Comparison of ENCODE assay signal across 8 cellular contexts in the genomic region with DNA sequence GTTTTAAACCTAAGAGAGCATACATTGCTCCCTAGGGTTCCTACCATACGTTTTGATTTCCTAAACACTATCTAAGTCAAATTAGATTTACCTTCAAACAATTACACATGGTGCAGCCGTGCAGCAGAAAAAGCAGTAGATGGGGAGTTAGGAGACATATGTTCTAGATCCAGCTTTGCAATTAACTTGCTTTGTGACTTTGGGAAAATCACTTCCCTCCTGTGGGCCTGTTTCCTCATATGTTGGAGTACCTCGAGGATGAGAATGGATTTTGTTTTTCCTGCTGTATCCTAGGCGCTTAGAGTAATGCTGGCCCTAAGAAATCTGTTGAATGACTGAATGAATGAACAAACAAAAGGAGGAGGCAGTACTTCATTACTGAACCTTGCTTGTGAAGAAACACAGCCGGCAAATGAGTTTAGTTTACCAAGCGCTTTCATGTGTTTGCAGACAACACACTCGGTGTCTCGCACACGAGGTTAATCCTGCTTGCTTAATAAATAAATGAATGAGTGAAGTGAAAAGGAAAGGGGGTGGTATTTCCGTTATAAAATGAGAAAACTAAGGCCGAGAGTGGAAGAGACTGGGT. TPM values are rescaled to one million over a fixed set of nuclear protein-coding genes. Genes with fewer than 3 reads are reported as not detected.
DNase-seq lines count a peak whose midpoint lies in the region; ATAC-seq and TF ChIP-seq lines count a peak whose summit lies in the region.

No MANE protein-coding gene starts in this region.

- H3K36me3 Mint-ChIP-seq in CD4-positive, alpha-beta T cell (ENCODE audit: low read depth) = peaks cover 84% of the 10 kb centered on the region

- H3K36me3 ChIP-seq in SK-N-MC (ENCODE audit: insufficient read depth, low read length) (peaks cover 75% of the 10 kb centered on the region), rectal smooth muscle tissue (ENCODE audit: control insufficient read depth, insufficient read depth, low read length) (peaks cover 15% of the 10 kb centered on the region)

- POLR2A ChIA-PET in CD4-positive, alpha-beta T cell (lab: Charles Lee) = interaction anchor here (0.9 to 1.6 kb wide), 11 partner anchors 9 to 1491 kb away, joined by 3 to 31 read pairs (median 3); partner anchors contain the start of genes RNF20 and STX17

- CTCF ChIA-PET in CD4-positive, alpha-beta T cell (lab: Charles Lee) = interaction anchor here (2.2 kb wide), 1 partner anchor 10 kb away, joined by 14 read pairs; no protein-coding TSS in a partner anchor

- H3K4me1 ChIP-seq in rectal smooth muscle tissue (ENCODE audit: control insufficient read depth, insufficient read depth, low read length) = peaks cover 13% of the 10 kb centered on the region

- intact Hi-C loops in CD4-positive, alpha-beta T cell (cut with DNase I, micrococcal nuclease) = loop anchor here in 1 of 2 experiments (2.0 to 10.0 kb wide), 4 partner anchors 135 to 1491 kb away; partner anchors contain the start of genes RNF20, STX17 and TEX10

- peak overlapping the region; percentile 99 for H3K27ac Mint-ChIP-seq in CD4-positive, alpha-beta T cell

- peak; percentile 7 for ATAC-seq in CD4-positive, alpha-beta T cell (ENCODE audit: poor library complexity)
- ATAC-seq in GM21717 (IDR thresholded peaks at IDR 0.05; ENCODE audit: unreplicated experiment) (peak; percentile 0), HG02885 (IDR thresholded peaks at IDR 0.05; ENCODE audit: poor library complexity, unreplicated experiment) (no peak)

- H3K9ac ChIP-seq in SK-N-MC (ENCODE audit: insufficient read length) = peak overlapping the region; percentile 93
- peak overlapping the region; percentile 91 for H3K9ac ChIP-seq in rectal smooth muscle tissue (ENCODE audit: low read length)

- no peaks in the 10 kb centered on the region for H3K27me3 Mint-ChIP-seq in CD4-positive, alpha-beta T cell

- H3K9me3 Mint-ChIP-seq in CD4-positive, alpha-beta T cell = no peaks in the 10 kb centered on the region

- H3K27ac ChIP-seq in CD4-positive, alpha-beta T cell (ENCODE audit: low read depth, low read length) = peak overlapping the region; percentile 87
- H3K27ac ChIP-seq in SK-N-MC (peak overlapping the region; percentile 67), rectal smooth muscle tissue (ENCODE audit: low read depth, low read length) (peak overlapping the region; percentile 96)

- no peaks in the 10 kb centered on the region for H3K27me3 ChIP-seq in CD4-positive, alpha-beta T cell (ENCODE audit: control insufficient read depth, insufficient read depth, low read length)
- no peaks in the 10 kb centered on the region for H3K27me3 ChIP-seq in rectal smooth muscle tissue (ENCODE audit: control insufficient read depth, insufficient read depth, low read length)

- H3K4me3 ChIP-seq in SK-N-MC (peak overlapping the region; percentile 83), rectal smooth muscle tissue (ENCODE audit: low read length) (peak overlapping the region; percentile 92)

- H3K4me1 Mint-ChIP-seq in CD4-positive, alpha-beta T cell (ENCODE audit: low read depth) = peaks cover 85% of the 10 kb centered on the region

- peak overlapping the region; percentile 99 for H3K4me3 Mint-ChIP-seq in CD4-positive, alpha-beta T cell

- no peaks in the 10 kb centered on the region for H3K9me3 ChIP-seq in CD4-positive, alpha-beta T cell (ENCODE audit: control insufficient read depth, low read length)
- H3K9me3 ChIP-seq in SK-N-MC (ENCODE audit: low read depth, low read length) = peaks cover 18% of the 10 kb centered on the region

- DNase-seq in CD4-positive, alpha-beta T cell = no peak
- no peak for DNase-seq in SK-N-MC (ENCODE audit: low read depth, low spot score)
- DNase-seq in fibroblast of gingiva (ENCODE audit: low read depth) = peak; percentile 10
- DNase-seq in GM19238 (ENCODE audit: insufficient read length, low spot score) = no peak
- DNase-seq in ecto neural progenitor cell (ENCODE audit: low spot score) = no peak

- TF ChIP-seq CTCF in CD4-positive, alpha-beta T cell (IDR thresholded peaks at IDR 0.05) = no peak

RNA-seq across cellular contexts. Expression of gene MRPL50, which starts 0.6 kb away (rescaled TPM):
- 1 to 10 TPM; 5.9 to 6.1 TPM for total RNA-seq in CD4-positive, alpha-beta T cell

RNA-seq across cellular contexts. Expression of gene ZNF189, which starts 0.8 kb away (rescaled TPM):
- total RNA-seq in CD4-positive, alpha-beta T cell = 1 to 10 TPM; 5.0 to 5.3 TPM

RNA-seq across cellular contexts. Expression of gene BAAT, which starts 13.0 kb away (rescaled TPM):
- total RNA-seq in CD4-positive, alpha-beta T cell = not detected

RNA-seq across cellular contexts. Expression of gene ALDOB, which starts 37.7 kb away (rescaled TPM):
- total RNA-seq in CD4-positive, alpha-beta T cell = not detected
